24 cellular contexts compared by ENCODE assay signal in the genomic region with DNA sequence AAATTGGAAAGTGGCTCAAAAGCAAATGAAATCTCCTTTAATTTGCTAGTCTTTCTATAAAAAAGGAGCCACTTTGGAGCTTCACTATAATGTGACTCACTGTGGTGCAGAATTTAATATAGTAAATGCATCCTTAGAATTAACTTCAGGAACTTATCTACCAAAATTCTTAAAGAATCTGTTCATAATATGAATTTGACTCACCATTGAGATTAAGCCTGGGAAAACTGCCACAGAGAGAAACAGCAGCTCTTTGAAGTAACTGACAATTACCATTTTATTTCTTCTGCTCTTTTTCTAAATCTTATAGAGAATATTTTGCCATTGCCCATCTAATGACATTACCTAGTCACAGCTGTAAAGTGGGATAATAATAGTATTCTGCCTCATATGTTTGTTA.
"Had no signal": no experiment of that assay in that cellular context is flagged by ENCODE, and none has a peak within 500 bp of the region (broad histone marks: within the 10 kb centered on the region; RNA-seq: fewer than 3 reads in every experiment).

No MANE protein-coding gene starts in this region.

- H3K9me3 ChIP-seq: pancreas, right lobe of liver, spleen, thoracic aorta, transverse colon had no signal

- H3K4me1 ChIP-seq: pancreas, right lobe of liver, spleen, transverse colon had no signal

- H3K27me3 ChIP-seq: hepatocyte, pancreas, right lobe of liver, spleen, transverse colon had no signal

- DNase-seq: cerebellar nuclear complex; dorsolateral prefrontal cortex; effector CD8-positive, alpha-beta T cell; foreskin melanocyte; head of caudate nucleus; left colon; left ventricle myocardium superior; mesenchymal stem cell; midbrain; occipital lobe; pancreas; right lobe of liver; spleen; stimulated activated CD4-positive, alpha-beta T cell treated with anti-CD3 and anti-CD28 coated beads, Interleukin-15, amount 100 ng/mL, for 24 hours; stimulated activated CD4-positive, alpha-beta T cell treated with anti-CD3 and anti-CD28 coated beads, Interleukin-1b, Interleukin-23, amount 100 ng/mL, for 48 hours; stimulated activated CD4-positive, alpha-beta T cell treated with anti-CD3 and anti-CD28 coated beads, Interleukin-4, amount 100 ng/mL, for 24 hours; stimulated activated naive B cell treated with anti-CD40 and anti-IgM and Interleukin-4, amounts not matched to agents 10 μg/mL and 1 μg/mL and 100 μg/mL, for 72 hours; stimulated activated naive CD8-positive, alpha-beta T cell treated with anti-CD3 and anti-CD28 coated beads, Interleukin-15, amount 100 ng/mL, for 72 hours; substantia nigra; transverse colon had no signal

- H3K36me3 ChIP-seq: pancreas, right lobe of liver, spleen, thoracic aorta, transverse colon had no signal

- H3K27ac ChIP-seq: coronary artery, dorsolateral prefrontal cortex, hepatocyte, pancreas, right lobe of liver, spleen, thoracic aorta, transverse colon had no signal

- H3K4me3 ChIP-seq: coronary artery, dorsolateral prefrontal cortex, hepatocyte, lung, pancreas, right lobe of liver, spleen, thoracic aorta, transverse colon had no signal
